15 cellular contexts compared by ENCODE assay signal in the genomic region with DNA sequence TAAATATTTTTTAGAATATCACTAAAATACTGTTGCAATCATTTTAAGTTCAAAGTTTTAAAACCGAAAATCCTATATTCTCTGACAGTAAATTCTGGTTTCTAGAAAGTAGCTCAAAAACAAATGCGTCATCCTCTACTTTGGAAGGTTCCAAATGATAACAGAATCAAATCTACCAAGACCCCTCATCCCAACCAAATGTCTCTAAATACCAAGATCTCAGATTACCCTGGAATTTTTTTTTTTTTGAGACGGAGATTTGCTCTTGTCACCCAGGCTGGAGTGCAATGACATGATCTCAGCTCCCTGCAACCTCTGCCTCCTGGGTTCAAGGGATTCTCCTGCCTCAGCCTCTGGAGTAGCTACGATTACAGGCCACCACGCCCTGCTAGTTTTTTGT.
"Had no signal": no experiment of that assay in that cellular context is flagged by ENCODE, and none has a peak within 500 bp of the region (broad histone marks: within the 10 kb centered on the region; RNA-seq: fewer than 3 reads in every experiment).

No MANE protein-coding gene starts in this region.

- H3K9me3 Mint-ChIP-seq: T-helper 1 cell treated with Interleukin-12 subunit alpha and Interleukin-12 subunit beta and Interleukin-4 antibody, amounts not matched to agents 30 μg/mL and 1 μg/mL, for 36 hours; WTC11 had no signal

- H3K4me3 ChIP-seq: adrenal gland, SK-N-MC, tibial nerve had no signal

- H3K27me3 ChIP-seq: adrenal gland, tibial nerve had no signal

- H3K27ac Mint-ChIP-seq: activated CD4-positive, alpha-beta T cell treated with anti-CD3 and anti-CD28 coated beads, Interleukin-2, amount 10 ng/mL, durations not matched to agents 7 days and 5 days; T-helper 1 cell treated with Interleukin-12 subunit alpha and Interleukin-12 subunit beta and Interleukin-4 antibody, amounts not matched to agents 30 μg/mL and 1 μg/mL, for 36 hours had no signal

- H3K4me3 Mint-ChIP-seq: activated CD4-positive, alpha-beta T cell treated with anti-CD3 and anti-CD28 coated beads, Interleukin-2, amount 10 ng/mL, durations not matched to agents 7 days and 5 days; T-helper 1 cell treated with Interleukin-12 subunit alpha and Interleukin-12 subunit beta and Interleukin-4 antibody, amounts not matched to agents 30 μg/mL and 1 μg/mL, for 36 hours; WTC11 had no signal

- DNase-seq: activated CD4-positive, alpha-beta T cell treated with anti-CD3 and anti-CD28 coated beads, Interleukin-2, amount 10 ng/mL, durations not matched to agents 7 days and 5 days; activated gamma-delta T cell; activated T-cell treated with anti-CD3 and anti-CD28 coated beads, Interleukin-2, amount 50 U/mL, for 1 hour; adrenal gland; cortex of kidney; effector memory CD4-positive, alpha-beta T cell; hypothalamus; kidney glomerular epithelial cell; midbrain; retina had no signal

- H3K27me3 Mint-ChIP-seq: activated CD4-positive, alpha-beta T cell treated with anti-CD3 and anti-CD28 coated beads, Interleukin-2, amount 10 ng/mL, durations not matched to agents 7 days and 5 days had no signal

- H3K36me3 ChIP-seq: adrenal gland, tibial nerve had no signal

- H3K27ac ChIP-seq: adrenal gland, parathyroid adenoma, SK-N-MC, tibial nerve had no signal

- H3K9me3 ChIP-seq: adrenal gland, tibial nerve had no signal

- H3K4me1 ChIP-seq: parathyroid adenoma had no signal

- ATAC-seq: WTC11 had no signal

- H3K36me3 Mint-ChIP-seq: WTC11 had no signal
